ENCODE assay signal across 12 cellular contexts in the genomic region with DNA sequence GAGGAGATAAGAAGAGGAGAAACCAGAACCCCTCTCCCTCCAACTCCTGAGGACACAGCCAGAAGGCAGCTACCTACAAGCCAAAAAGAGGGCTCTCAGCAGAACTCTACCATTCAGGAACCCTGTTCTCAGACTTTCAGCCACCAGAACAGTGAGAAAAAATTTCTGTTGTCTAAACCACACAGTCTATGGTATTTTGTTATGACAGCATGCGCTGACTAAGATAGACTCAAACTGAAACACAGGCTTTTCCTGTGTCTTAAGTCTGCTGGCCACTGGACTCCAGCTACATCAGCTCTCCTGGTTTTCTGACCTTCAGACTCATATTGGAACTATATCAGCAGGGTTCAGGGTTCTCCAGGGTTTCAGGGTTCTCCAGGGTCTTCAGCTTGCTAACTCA.
DNase-seq lines count a peak whose midpoint lies in the region; ATAC-seq and TF ChIP-seq lines count a peak whose summit lies in the region.
"Had no signal": no experiment of that assay in that cellular context is flagged by ENCODE, and none has a peak within 500 bp of the region (broad histone marks: within the 10 kb centered on the region; RNA-seq: fewer than 3 reads in every experiment).

No MANE protein-coding gene starts in this region.

- ATAC-seq in GM18870 (IDR thresholded peaks at IDR 0.05; ENCODE audit: unreplicated experiment) = peak; percentile 80
- peak; percentile 78 for ATAC-seq in HG02623 (IDR thresholded peaks at IDR 0.05; ENCODE audit: unreplicated experiment)
- ATAC-seq: left ventricle myocardium superior, sciatic nerve had no signal

- H3K36me3 ChIP-seq in ovary (no peaks in the 10 kb centered on the region), esophagus muscularis mucosa (no peaks in the 10 kb centered on the region)

- H3K9me3 ChIP-seq in ovary = no peaks in the 10 kb centered on the region
- no peaks in the 10 kb centered on the region for H3K9me3 ChIP-seq in esophagus muscularis mucosa
- H3K9me3 ChIP-seq: stomach had no signal

- H3K4me3 ChIP-seq in ovary = no peak overlapping the region
- no peak overlapping the region for H3K4me3 ChIP-seq in esophagus muscularis mucosa
- H3K4me3 ChIP-seq: stomach had no signal

- intact Hi-C loops in ovary (cut with DNase I) (no loop called here), esophagus muscularis mucosa (cut with DNase I) (no loop called here)

- TF ChIP-seq EP300 in ovary (IDR thresholded peaks at IDR 0.05) (no peak), esophagus muscularis mucosa (IDR thresholded peaks at IDR 0.05) (no peak)

- H3K27ac ChIP-seq in ovary = no peak overlapping the region
- H3K27ac ChIP-seq in esophagus muscularis mucosa (replicated peaks in 1 of 4) = no peak overlapping the region
- H3K27ac ChIP-seq: stomach had no signal

- no peaks in the 10 kb centered on the region for H3K4me1 ChIP-seq in ovary (ENCODE audit: insufficient read depth)
- H3K4me1 ChIP-seq in esophagus muscularis mucosa = peaks cover 13 to 17% (median 15%) of the 10 kb centered on the region in 4 donors

- H3K27me3 ChIP-seq in ovary = no peaks in the 10 kb centered on the region
- H3K27me3 ChIP-seq in esophagus muscularis mucosa = no peaks in the 10 kb centered on the region
- H3K27me3 ChIP-seq: stomach had no signal

- TF ChIP-seq CTCF in ovary (IDR thresholded peaks at IDR 0.05) (no peak), esophagus muscularis mucosa (IDR thresholded peaks at IDR 0.05) (no peak)

- TF ChIP-seq POLR2A in ovary (IDR thresholded peaks at IDR 0.05) (no peak), esophagus muscularis mucosa (IDR thresholded peaks at IDR 0.05; ENCODE audit: low read depth) (no peak)

- WGBS in ovary, 3 donors = 97 to 100% (median 100%) methylated on average over 1 of the region's 1 CpG
- WGBS in esophagus muscularis mucosa = 89% methylated on average over 1 of the region's 1 CpG

- DNase-seq in AG08395 (ENCODE audit: low spot score) (peak; percentile 8), LHCN-M2 (ENCODE audit: low read depth) (peak; percentile 23), 8988T (no peak), T1000 (lab: John Stamatoyannopoulos, UW) (no peak), ovary (no peak), esophagus muscularis mucosa (ENCODE audit: extremely low spot score) (no peak)
- DNase-seq: activated naive CD4-positive, alpha-beta T cell treated with Interleukin-2 at 50 U/mL for 16 hours; left ventricle myocardium superior; stomach had no signal

Comparison
In these comparisons a context has a peak if more than half of its experiments do, and no peak if none do; other contexts are left out.
1. DNase-seq: peak in AG08395 (single experiment) and LHCN-M2 (single experiment); none in 8988T (single experiment), T1000 (single experiment), ovary (0 of 5) and esophagus muscularis mucosa (single experiment).